ENCODE assay signal across 17 cellular contexts in the genomic region with DNA sequence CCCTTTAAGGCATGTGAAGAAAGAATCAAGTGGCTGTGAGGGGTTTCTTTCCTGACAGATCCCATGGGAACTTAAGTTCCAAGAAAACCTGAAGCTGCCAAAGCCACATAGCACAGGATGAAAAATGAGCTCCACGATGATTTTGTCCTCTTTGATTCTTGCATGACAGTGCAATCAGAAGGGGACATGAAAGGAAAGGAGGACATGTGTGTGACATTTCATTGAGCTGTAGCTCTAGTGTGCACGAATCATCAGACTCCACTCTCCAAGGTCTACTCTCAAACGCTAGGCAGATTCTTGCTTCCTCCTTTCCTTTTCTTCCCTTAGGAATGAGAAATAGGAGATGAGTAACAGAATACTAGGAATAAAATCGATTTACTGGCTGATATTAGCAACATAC.
DNase-seq lines count a peak whose midpoint lies in the region; ATAC-seq, FAIRE-seq and TF ChIP-seq lines count a peak whose summit lies in the region.
"Had no signal": no experiment of that assay in that cellular context is flagged by ENCODE, and none has a peak within 500 bp of the region (broad histone marks: within the 10 kb centered on the region; RNA-seq: fewer than 3 reads in every experiment).

No MANE protein-coding gene starts in this region.

- H4K20me1 ChIP-seq in HepG2 (ENCODE audit: insufficient read depth, low read length), result no peaks in the 10 kb centered on the region

- H3K79me2 ChIP-seq in HepG2 (ENCODE audit: insufficient read depth, low read length), result no peaks in the 10 kb centered on the region

- peaks cover 43% of the 10 kb centered on the region for H3K4me1 ChIP-seq in HepG2 (ENCODE audit: insufficient read depth, low read length)
- H3K4me1 ChIP-seq in right lobe of liver, result peaks cover 0 to 10% (median 3%) of the 10 kb centered on the region in 4 donors
- peaks cover 32 to 35% of the 10 kb centered on the region in 2 donors for H3K4me1 ChIP-seq in thoracic aorta (ENCODE audit: control insufficient read depth in 1 of 2, low read depth in 2 of 2)

- no peak overlapping the region for H3K4me3 ChIP-seq in HepG2 (replicated peaks in 1 of 3; ENCODE audit: insufficient read depth in 1 of 3, low read depth in 2 of 3, low read length in 3 of 3)
- no peak overlapping the region for H3K4me3 ChIP-seq in right lobe of liver
- no peak overlapping the region for H3K4me3 ChIP-seq in thoracic aorta
- H3K4me3 ChIP-seq: SJCRH30 had no signal

- no peak for FAIRE-seq in HepG2 (lab: Jason Lieb, UNC)
- FAIRE-seq: D721Med had no signal

- peaks cover 9% of the 10 kb centered on the region for H3K27me3 Mint-ChIP-seq in activated naive CD4-positive, alpha-beta T cell treated with anti-CD3 and anti-CD28 coated beads for 36 hours (ENCODE audit: low read depth)
- H3K27me3 Mint-ChIP-seq: CD4-positive, CD25-positive, alpha-beta regulatory T cell had no signal

- H3K9ac ChIP-seq in HepG2 (ENCODE audit: insufficient read depth, low read depth, low read length), result no peak overlapping the region
- H3K9ac ChIP-seq: KMS-11 had no signal

- H3K4me1 Mint-ChIP-seq in activated naive CD4-positive, alpha-beta T cell treated with anti-CD3 and anti-CD28 coated beads for 36 hours (ENCODE audit: low read depth), result no peaks in the 10 kb centered on the region
- H3K4me1 Mint-ChIP-seq: CD4-positive, CD25-positive, alpha-beta regulatory T cell had no signal

- H3K27me3 ChIP-seq in HepG2 (ENCODE audit: control insufficient read depth in 1 of 2, insufficient read depth in 2 of 2, low read length in 2 of 2), result no peaks in the 10 kb centered on the region
- no peaks in the 10 kb centered on the region for H3K27me3 ChIP-seq in right lobe of liver
- no peaks in the 10 kb centered on the region for H3K27me3 ChIP-seq in thoracic aorta (replicated peaks; ENCODE audit: insufficient read depth)
- H3K27me3 ChIP-seq: SJCRH30 had no signal

- no peaks in the 10 kb centered on the region for H3K36me3 Mint-ChIP-seq in activated naive CD4-positive, alpha-beta T cell treated with anti-CD3 and anti-CD28 coated beads for 36 hours (ENCODE audit: low read depth)
- H3K36me3 Mint-ChIP-seq: CD4-positive, CD25-positive, alpha-beta regulatory T cell had no signal

- no TSS peak for BruUV-seq in HepG2 (replicated peaks; lab: Mats Ljungman, UMichigan)

- H3K9me3 Mint-ChIP-seq in activated naive CD4-positive, alpha-beta T cell treated with anti-CD3 and anti-CD28 coated beads for 36 hours, result no peaks in the 10 kb centered on the region

- H3K36me3 ChIP-seq in HepG2 (replicated peaks in 1 of 2; ENCODE audit: control insufficient read depth in 1 of 2, insufficient read depth in 2 of 2, low read length in 2 of 2) (no peaks in the 10 kb centered on the region), right lobe of liver (no peaks in the 10 kb centered on the region), thoracic aorta (no peaks in the 10 kb centered on the region)
- H3K36me3 ChIP-seq: SJCRH30 had no signal

- CTCF ChIA-PET in HepG2 (lab: Yijun Ruan, JAX; ENCODE audit: low intra/inter-chr PET ratio, low total read pairs), result no interaction called here
- CTCF ChIA-PET in activated naive CD4-positive, alpha-beta T cell treated with anti-CD3 and anti-CD28 coated beads for 36 hours (lab: Charles Lee), result no interaction called here

- peak; percentile 34 for DNase-seq in HepG2 (ENCODE audit: low spot score)
- no peak for DNase-seq in right lobe of liver
- DNase-seq in caudate nucleus (lab: John Stamatoyannopoulos, UW), result no peak
- peak; percentile 9 for DNase-seq in myocyte (ENCODE audit: low read depth)
- no peak for DNase-seq in thoracic aorta (ENCODE audit: low spot score)
- DNase-seq in GF-D8 (lab: John Stamatoyannopoulos, UW), result no peak
- DNase-seq in activated naive CD4-positive, alpha-beta T cell treated with anti-CD3 and anti-CD28 coated beads for 36 hours, result no peak
- DNase-seq: CD4-positive, CD25-positive, alpha-beta regulatory T cell; GOT3; NCI-H1092; NCI-H1694; NCI-H2171; NCI-H510A; SJCRH30 had no signal

- no peak for TF ChIP-seq RAD21 in HepG2 (CRISPR knock-in tag; IDR thresholded peaks at IDR 0.05)

- TF ChIP-seq EP300 in HepG2 (IDR thresholded peaks at IDR 0.05; ENCODE audit: low read depth in 2 of 2, low read length in 2 of 2) (no peak), HepG2 (CRISPR knock-in tag; IDR thresholded peaks at IDR 0.05; ENCODE audit: borderline replicate concordance) (no peak)

- TF ChIP-seq POLR2A in HepG2 (IDR thresholded peaks at IDR 0.05; ENCODE audit: insufficient read depth in 1 of 2, low read depth in 2 of 2, low read length in 2 of 2), result no peak
- no peak for TF ChIP-seq POLR2A in right lobe of liver (IDR thresholded peaks at IDR 0.05)

- no peak for TF ChIP-seq CTCF in HepG2 (CRISPR knock-in tag; IDR thresholded peaks at IDR 0.05)
- no peak for TF ChIP-seq CTCF in right lobe of liver (IDR thresholded peaks at IDR 0.05)
- no peak for TF ChIP-seq CTCF in thoracic aorta (IDR thresholded peaks at IDR 0.05)

- 58% methylated on average over 4 of the region's 4 CpGs for WGBS in HepG2 (ENCODE audit: low lambda C conversion rate)
- 57% methylated on average over 4 of the region's 4 CpGs for WGBS in right lobe of liver (ENCODE audit: insufficient coverage, low coverage, low lambda C conversion rate, missing lambda C conversion rate)

- H3K9me3 ChIP-seq in HepG2 (ENCODE audit: low read length), result no peaks in the 10 kb centered on the region
- H3K9me3 ChIP-seq in right lobe of liver, result no peaks in the 10 kb centered on the region
- no peaks in the 10 kb centered on the region for H3K9me3 ChIP-seq in thoracic aorta
- H3K9me3 ChIP-seq: SJCRH30 had no signal

- H3K27ac ChIP-seq in HepG2 (ENCODE audit: extremely low read length, insufficient read depth, low read length), result no peak overlapping the region
- H3K27ac ChIP-seq in right lobe of liver, result no peak overlapping the region
- H3K27ac ChIP-seq in caudate nucleus (ENCODE audit: low read depth, low read length), result peak overlapping the region; percentile 14
- peak overlapping the region; percentile 16 to 32 for H3K27ac ChIP-seq in thoracic aorta
- H3K27ac ChIP-seq: KMS-11, SJCRH30 had no signal

- ATAC-seq in HepG2 (no peak), right lobe of liver (no peak), thoracic aorta (ENCODE audit: insufficient number of reproducible peaks, low FRiP score, low read depth) (no peak), GM19463 (IDR thresholded peaks at IDR 0.05; ENCODE audit: unreplicated experiment) (no peak)

- no peak overlapping the region for H3K4me2 ChIP-seq in HepG2 (ENCODE audit: low read depth, low read length)
- H3K4me2 ChIP-seq: KMS-11 had no signal

- POLR2A ChIA-PET in HepG2 (lab: Yijun Ruan, JAX), result interaction anchor here (0.7 to 0.8 kb wide), 2 partner anchors 57 to 144 kb away, joined by 3 to 4 read pairs; no protein-coding TSS in a partner anchor

- H2AFZ ChIP-seq in HepG2 (ENCODE audit: low read length), result no peak overlapping the region

- in situ Hi-C loops in HepG2 (cut with HindIII; ENCODE audit: extremely low pct_ligation_motif_present, low pct_unique_long_range_greater_than_20kb), result no loop called here

- H3K27ac Mint-ChIP-seq in activated naive CD4-positive, alpha-beta T cell treated with anti-CD3 and anti-CD28 coated beads for 36 hours, result no peak overlapping the region
- H3K27ac Mint-ChIP-seq: CD4-positive, CD25-positive, alpha-beta regulatory T cell had no signal

- H3K4me3 Mint-ChIP-seq in activated naive CD4-positive, alpha-beta T cell treated with anti-CD3 and anti-CD28 coated beads for 36 hours, result no peak overlapping the region
- H3K4me3 Mint-ChIP-seq: CD4-positive, CD25-positive, alpha-beta regulatory T cell had no signal

- intact Hi-C loops in HepG2 (cut with micrococcal nuclease; ENCODE audit: unreplicated experiment), result no loop called here
- intact Hi-C loops in right lobe of liver (cut with DNase I), result no loop called here
- intact Hi-C loops in activated naive CD4-positive, alpha-beta T cell treated with anti-CD3 and anti-CD28 coated beads for 36 hours (cut with micrococcal nuclease), result no loop called here

TF ChIP-seq in HepG2, 621 proteins besides CTCF, POLR2A, EP300 and RAD21:
- TF ChIP-seq SIX1 (CRISPR knock-in tag; IDR thresholded peaks at IDR 0.05; ENCODE audit: borderline replicate concordance), result no peak
- TF ChIP-seq ADNP (CRISPR knock-in tag; IDR thresholded peaks at IDR 0.05), result no peak
- TF ChIP-seq, protein P1, sequence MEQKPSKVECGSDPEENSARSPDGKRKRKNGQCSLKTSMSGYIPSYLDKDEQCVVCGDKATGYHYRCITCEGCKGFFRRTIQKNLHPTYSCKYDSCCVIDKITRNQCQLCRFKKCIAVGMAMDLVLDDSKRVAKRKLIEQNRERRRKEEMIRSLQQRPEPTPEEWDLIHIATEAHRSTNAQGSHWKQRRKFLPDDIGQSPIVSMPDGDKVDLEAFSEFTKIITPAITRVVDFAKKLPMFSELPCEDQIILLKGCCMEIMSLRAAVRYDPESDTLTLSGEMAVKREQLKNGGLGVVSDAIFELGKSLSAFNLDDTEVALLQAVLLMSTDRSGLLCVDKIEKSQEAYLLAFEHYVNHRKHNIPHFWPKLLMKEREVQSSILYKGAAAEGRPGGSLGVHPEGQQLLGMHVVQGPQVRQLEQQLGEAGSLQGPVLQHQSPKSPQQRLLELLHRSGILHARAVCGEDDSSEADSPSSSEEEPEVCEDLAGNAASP (CRISPR knock-in tag; IDR thresholded peaks at IDR 0.05; ENCODE audit: borderline replicate concordance), result no peak
- TF ChIP-seq ZFP36L2 (CRISPR knock-in tag; IDR thresholded peaks at IDR 0.05), result no peak
- TF ChIP-seq ZNF773 (CRISPR knock-in tag; IDR thresholded peaks at IDR 0.05; ENCODE audit: borderline replicate concordance), result no peak
- TF ChIP-seq ZNF256 (CRISPR knock-in tag; conservative IDR thresholded peaks at IDR 0.05), result no peak
- no peak for TF ChIP-seq ZNF850 (CRISPR knock-in tag; conservative IDR thresholded peaks at IDR 0.05)
- TF ChIP-seq ZNF788 (CRISPR knock-in tag; IDR thresholded peaks at IDR 0.05; ENCODE audit: borderline replicate concordance), result no peak
- no peak for TF ChIP-seq ZNF564 (CRISPR knock-in tag; IDR thresholded peaks at IDR 0.05)
- TF ChIP-seq SNAI1 (CRISPR knock-in tag; IDR thresholded peaks at IDR 0.05; ENCODE audit: borderline replicate concordance), result no peak
- no peak for TF ChIP-seq SPEN (CRISPR knock-in tag; IDR thresholded peaks at IDR 0.05; ENCODE audit: low read depth)
- no peak for TF ChIP-seq NFE2L1 (CRISPR knock-in tag; IDR thresholded peaks at IDR 0.05; ENCODE audit: borderline replicate concordance)
- no peak for TF ChIP-seq ARNT2 (CRISPR knock-in tag; IDR thresholded peaks at IDR 0.05; ENCODE audit: low read depth)
- no peak for TF ChIP-seq ZNF230 (CRISPR knock-in tag; IDR thresholded peaks at IDR 0.05)
- no peak for TF ChIP-seq RARG (CRISPR knock-in tag; IDR thresholded peaks at IDR 0.05; ENCODE audit: low read depth)

Comparison
In these comparisons a context has a peak if more than half of its experiments do, and no peak if none do; other contexts are left out.
1. DNase-seq: peak in HepG2 (single experiment) and myocyte (single experiment); none in right lobe of liver (0 of 3), caudate nucleus (0 of 61), thoracic aorta (single experiment), GF-D8 (single experiment) and activated naive CD4-positive, alpha-beta T cell treated with anti-CD3 and anti-CD28 coated beads for 36 hours (single experiment).
2. H3K27ac ChIP-seq: peak in caudate nucleus (single experiment) and thoracic aorta (2 of 2); none in HepG2 (single experiment) and right lobe of liver (0 of 3).